ENCODE assay signal across 1 cellular context in genomic region chr11:61880050-61880449, GRCh38.
TF ChIP-seq lines count a peak whose summit lies in the region.

No MANE protein-coding gene starts in this region.

TF ChIP-seq in GM12878, 131 proteins besides CTCF, POLR2A, EP300 and RAD21:
- no peak for TF ChIP-seq BHLHE40 (IDR thresholded peaks at IDR 0.05; ENCODE audit: borderline replicate concordance in 1 of 2, low read depth in 2 of 2, low read length in 1 of 2)
- peak; percentile 52; the same call in 1 of the 2 replicates for TF ChIP-seq PAX5 (IDR thresholded peaks at IDR 0.05; ENCODE audit: borderline replicate concordance, low read depth, low read length)
- no peak for TF ChIP-seq STAT3 (IDR thresholded peaks at IDR 0.05; ENCODE audit: low read depth, low read length)
